In the genomic region with DNA sequence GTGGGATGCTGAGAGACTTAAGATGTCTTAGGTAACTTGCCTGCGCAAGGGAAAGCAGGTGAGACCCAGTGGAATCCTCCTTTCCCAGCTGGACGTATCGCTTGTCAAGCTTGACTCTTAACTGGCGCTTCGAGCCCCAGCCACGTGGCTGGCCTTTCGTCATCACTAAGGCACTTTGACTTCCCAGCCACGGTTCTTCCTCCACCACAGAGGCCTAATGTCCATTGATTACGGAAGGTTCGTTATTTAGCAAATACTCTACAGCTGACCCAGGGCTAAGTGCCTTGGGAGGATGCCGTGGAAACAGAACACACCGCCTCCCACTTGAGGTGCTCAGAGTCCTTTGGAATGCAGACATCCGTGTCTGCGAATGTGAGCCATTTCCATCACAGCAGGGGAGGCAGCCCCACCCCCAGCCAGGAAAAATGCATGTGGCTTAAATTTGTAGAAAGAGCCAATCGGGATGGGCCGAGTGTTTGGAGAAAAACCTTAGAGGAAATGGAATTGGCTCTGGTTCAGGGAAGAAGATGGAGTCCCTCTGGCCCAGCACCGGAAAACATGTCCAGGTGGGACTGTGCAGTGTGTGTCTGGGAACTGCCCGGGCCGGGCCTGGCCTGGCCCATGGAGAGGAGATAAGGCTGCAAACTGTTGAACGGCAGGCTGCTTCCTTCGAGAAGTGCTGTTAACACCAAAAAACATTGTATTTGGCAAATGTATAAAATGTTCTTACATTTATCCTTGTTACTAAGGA, we compare ENCODE assay signal across 1 cellular context.
TF ChIP-seq lines count a peak whose summit lies in the region.

No MANE protein-coding gene starts in this region.

TF ChIP-seq in K562, 482 proteins besides CTCF, POLR2A, EP300 and RAD21 (continued from another document):
- TF ChIP-seq, protein P1, sequence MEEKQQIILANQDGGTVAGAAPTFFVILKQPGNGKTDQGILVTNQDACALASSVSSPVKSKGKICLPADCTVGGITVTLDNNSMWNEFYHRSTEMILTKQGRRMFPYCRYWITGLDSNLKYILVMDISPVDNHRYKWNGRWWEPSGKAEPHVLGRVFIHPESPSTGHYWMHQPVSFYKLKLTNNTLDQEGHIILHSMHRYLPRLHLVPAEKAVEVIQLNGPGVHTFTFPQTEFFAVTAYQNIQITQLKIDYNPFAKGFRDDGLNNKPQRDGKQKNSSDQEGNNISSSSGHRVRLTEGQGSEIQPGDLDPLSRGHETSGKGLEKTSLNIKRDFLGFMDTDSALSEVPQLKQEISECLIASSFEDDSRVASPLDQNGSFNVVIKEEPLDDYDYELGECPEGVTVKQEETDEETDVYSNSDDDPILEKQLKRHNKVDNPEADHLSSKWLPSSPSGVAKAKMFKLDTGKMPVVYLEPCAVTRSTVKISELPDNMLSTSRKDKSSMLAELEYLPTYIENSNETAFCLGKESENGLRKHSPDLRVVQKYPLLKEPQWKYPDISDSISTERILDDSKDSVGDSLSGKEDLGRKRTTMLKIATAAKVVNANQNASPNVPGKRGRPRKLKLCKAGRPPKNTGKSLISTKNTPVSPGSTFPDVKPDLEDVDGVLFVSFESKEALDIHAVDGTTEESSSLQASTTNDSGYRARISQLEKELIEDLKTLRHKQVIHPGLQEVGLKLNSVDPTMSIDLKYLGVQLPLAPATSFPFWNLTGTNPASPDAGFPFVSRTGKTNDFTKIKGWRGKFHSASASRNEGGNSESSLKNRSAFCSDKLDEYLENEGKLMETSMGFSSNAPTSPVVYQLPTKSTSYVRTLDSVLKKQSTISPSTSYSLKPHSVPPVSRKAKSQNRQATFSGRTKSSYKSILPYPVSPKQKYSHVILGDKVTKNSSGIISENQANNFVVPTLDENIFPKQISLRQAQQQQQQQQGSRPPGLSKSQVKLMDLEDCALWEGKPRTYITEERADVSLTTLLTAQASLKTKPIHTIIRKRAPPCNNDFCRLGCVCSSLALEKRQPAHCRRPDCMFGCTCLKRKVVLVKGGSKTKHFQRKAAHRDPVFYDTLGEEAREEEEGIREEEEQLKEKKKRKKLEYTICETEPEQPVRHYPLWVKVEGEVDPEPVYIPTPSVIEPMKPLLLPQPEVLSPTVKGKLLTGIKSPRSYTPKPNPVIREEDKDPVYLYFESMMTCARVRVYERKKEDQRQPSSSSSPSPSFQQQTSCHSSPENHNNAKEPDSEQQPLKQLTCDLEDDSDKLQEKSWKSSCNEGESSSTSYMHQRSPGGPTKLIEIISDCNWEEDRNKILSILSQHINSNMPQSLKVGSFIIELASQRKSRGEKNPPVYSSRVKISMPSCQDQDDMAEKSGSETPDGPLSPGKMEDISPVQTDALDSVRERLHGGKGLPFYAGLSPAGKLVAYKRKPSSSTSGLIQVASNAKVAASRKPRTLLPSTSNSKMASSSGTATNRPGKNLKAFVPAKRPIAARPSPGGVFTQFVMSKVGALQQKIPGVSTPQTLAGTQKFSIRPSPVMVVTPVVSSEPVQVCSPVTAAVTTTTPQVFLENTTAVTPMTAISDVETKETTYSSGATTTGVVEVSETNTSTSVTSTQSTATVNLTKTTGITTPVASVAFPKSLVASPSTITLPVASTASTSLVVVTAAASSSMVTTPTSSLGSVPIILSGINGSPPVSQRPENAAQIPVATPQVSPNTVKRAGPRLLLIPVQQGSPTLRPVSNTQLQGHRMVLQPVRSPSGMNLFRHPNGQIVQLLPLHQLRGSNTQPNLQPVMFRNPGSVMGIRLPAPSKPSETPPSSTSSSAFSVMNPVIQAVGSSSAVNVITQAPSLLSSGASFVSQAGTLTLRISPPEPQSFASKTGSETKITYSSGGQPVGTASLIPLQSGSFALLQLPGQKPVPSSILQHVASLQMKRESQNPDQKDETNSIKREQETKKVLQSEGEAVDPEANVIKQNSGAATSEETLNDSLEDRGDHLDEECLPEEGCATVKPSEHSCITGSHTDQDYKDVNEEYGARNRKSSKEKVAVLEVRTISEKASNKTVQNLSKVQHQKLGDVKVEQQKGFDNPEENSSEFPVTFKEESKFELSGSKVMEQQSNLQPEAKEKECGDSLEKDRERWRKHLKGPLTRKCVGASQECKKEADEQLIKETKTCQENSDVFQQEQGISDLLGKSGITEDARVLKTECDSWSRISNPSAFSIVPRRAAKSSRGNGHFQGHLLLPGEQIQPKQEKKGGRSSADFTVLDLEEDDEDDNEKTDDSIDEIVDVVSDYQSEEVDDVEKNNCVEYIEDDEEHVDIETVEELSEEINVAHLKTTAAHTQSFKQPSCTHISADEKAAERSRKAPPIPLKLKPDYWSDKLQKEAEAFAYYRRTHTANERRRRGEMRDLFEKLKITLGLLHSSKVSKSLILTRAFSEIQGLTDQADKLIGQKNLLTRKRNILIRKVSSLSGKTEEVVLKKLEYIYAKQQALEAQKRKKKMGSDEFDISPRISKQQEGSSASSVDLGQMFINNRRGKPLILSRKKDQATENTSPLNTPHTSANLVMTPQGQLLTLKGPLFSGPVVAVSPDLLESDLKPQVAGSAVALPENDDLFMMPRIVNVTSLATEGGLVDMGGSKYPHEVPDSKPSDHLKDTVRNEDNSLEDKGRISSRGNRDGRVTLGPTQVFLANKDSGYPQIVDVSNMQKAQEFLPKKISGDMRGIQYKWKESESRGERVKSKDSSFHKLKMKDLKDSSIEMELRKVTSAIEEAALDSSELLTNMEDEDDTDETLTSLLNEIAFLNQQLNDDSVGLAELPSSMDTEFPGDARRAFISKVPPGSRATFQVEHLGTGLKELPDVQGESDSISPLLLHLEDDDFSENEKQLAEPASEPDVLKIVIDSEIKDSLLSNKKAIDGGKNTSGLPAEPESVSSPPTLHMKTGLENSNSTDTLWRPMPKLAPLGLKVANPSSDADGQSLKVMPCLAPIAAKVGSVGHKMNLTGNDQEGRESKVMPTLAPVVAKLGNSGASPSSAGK (IDR thresholded peaks at IDR 0.05): peak; percentile 54
- TF ChIP-seq, protein P2, sequence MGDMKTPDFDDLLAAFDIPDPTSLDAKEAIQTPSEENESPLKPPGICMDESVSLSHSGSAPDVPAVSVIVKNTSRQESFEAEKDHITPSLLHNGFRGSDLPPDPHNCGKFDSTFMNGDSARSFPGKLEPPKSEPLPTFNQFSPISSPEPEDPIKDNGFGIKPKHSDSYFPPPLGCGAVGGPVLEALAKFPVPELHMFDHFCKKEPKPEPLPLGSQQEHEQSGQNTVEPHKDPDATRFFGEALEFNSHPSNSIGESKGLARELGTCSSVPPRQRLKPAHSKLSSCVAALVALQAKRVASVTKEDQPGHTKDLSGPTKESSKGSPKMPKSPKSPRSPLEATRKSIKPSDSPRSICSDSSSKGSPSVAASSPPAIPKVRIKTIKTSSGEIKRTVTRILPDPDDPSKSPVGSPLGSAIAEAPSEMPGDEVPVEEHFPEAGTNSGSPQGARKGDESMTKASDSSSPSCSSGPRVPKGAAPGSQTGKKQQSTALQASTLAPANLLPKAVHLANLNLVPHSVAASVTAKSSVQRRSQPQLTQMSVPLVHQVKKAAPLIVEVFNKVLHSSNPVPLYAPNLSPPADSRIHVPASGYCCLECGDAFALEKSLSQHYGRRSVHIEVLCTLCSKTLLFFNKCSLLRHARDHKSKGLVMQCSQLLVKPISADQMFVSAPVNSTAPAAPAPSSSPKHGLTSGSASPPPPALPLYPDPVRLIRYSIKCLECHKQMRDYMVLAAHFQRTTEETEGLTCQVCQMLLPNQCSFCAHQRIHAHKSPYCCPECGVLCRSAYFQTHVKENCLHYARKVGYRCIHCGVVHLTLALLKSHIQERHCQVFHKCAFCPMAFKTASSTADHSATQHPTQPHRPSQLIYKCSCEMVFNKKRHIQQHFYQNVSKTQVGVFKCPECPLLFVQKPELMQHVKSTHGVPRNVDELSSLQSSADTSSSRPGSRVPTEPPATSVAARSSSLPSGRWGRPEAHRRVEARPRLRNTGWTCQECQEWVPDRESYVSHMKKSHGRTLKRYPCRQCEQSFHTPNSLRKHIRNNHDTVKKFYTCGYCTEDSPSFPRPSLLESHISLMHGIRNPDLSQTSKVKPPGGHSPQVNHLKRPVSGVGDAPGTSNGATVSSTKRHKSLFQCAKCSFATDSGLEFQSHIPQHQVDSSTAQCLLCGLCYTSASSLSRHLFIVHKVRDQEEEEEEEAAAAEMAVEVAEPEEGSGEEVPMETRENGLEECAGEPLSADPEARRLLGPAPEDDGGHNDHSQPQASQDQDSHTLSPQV (IDR thresholded peaks at IDR 0.05): 0 out of 2 replicates have a peak, but pooled peaks have one; percentile 25
- TF ChIP-seq SMAD4 (CRISPR knock-in tag; conservative IDR thresholded peaks at IDR 0.05) (peak; percentile 35; the same call in 1 of the 2 replicates), E2F6 (IDR thresholded peaks at IDR 0.05; ENCODE audit: borderline replicate concordance in 1 of 2, extremely low read depth in 1 of 2, insufficient read depth in 1 of 2, insufficient read length in 1 of 2, low read depth in 1 of 2, low read length in 1 of 2, poor library complexity in 1 of 2, severe bottlenecking in 1 of 2) (peak in 1 of 2 experiments; percentile 54), USF1 (CRISPR knock-in tag; IDR thresholded peaks at IDR 0.05) (peak; percentile 9; the same call in 1 of the 2 replicates)
